In genomic region chr2:112762276-112762675, GRCh38 we compare ENCODE assay signal across 24 cellular contexts. TPM values are rescaled to one million over a fixed set of nuclear protein-coding genes. Genes with fewer than 3 reads are reported as not detected.
DNase-seq lines count a peak whose midpoint lies in the region; ATAC-seq, FAIRE-seq and TF ChIP-seq lines count a peak whose summit lies in the region.
"Had no signal": no experiment of that assay in that cellular context is flagged by ENCODE, and none has a peak within 500 bp of the region (broad histone marks: within the 10 kb centered on the region; RNA-seq: fewer than 3 reads in every experiment).

No MANE protein-coding gene starts in this region.

- H2AFZ ChIP-seq in GM12878 (ENCODE audit: control insufficient read depth, low read depth, low read length) = no peak overlapping the region

- TF ChIP-seq CTCF in natural killer cell (IDR thresholded peaks at IDR 0.05) (no peak), GM12878 (IDR thresholded peaks at IDR 0.05 in 2 of 3, conservative IDR thresholded peaks at IDR 0.05 in 1 of 3; ENCODE audit: control insufficient read depth in 2 of 3, extremely low read depth in 1 of 3, insufficient read depth in 1 of 3, low read depth in 3 of 3, low read length in 3 of 3) (no peak), osteocyte (IDR thresholded peaks at IDR 0.05) (no peak)

- RAD21 ChIA-PET in GM12878 (lab: Charles Lee; ENCODE audit: unreplicated experiment) = interaction anchor here (0.7 to 4.5 kb wide), 10 partner anchors 10 to 180 kb away, joined by 3 to 24 read pairs (median 4); no protein-coding TSS in a partner anchor

- intact Hi-C loops in natural killer cell (cut with micrococcal nuclease) = no loop called here
- intact Hi-C loops in GM12878 (cut with micrococcal nuclease; ENCODE audit: unreplicated experiment) = no loop called here

- peaks cover 22% of the 10 kb centered on the region for H3K79me2 ChIP-seq in GM12878 (ENCODE audit: control insufficient read depth, insufficient read depth, low read length)

- no peak overlapping the region for H3K27ac Mint-ChIP-seq in natural killer cell treated with Interleukin-12 subunit alpha and Interleukin-12 subunit beta and Interleukin-15 and Interleukin-18, amount 100 ng/mL, for 72 hours
- H3K27ac Mint-ChIP-seq in natural killer cell (no peak overlapping the region), osteocyte (ENCODE audit: unreplicated experiment) (peak overlapping the region; percentile 16)
- H3K27ac Mint-ChIP-seq: effector memory CD8-positive, alpha-beta T cell; memory B cell; naive B cell had no signal

- H3K4me2 ChIP-seq in GM12878 (ENCODE audit: control insufficient read depth, insufficient read depth) = peak overlapping the region; percentile 15

- no peak overlapping the region for H3K27ac ChIP-seq in GM12878 (ENCODE audit: control insufficient read depth, insufficient read depth)
- H3K27ac ChIP-seq: psoas muscle, spleen, thoracic aorta, VCaP had no signal

- H3K9me3 ChIP-seq in MG63 (peaks cover under 1% of the 10 kb centered on the region; the same call in 1 of the 2 replicates), GM12878 (replicated peaks; ENCODE audit: control insufficient read depth, insufficient read depth, low read length) (no peaks in the 10 kb centered on the region)
- H3K9me3 ChIP-seq: psoas muscle, spleen, thoracic aorta had no signal

- CTCF ChIA-PET in GM12878 (lab: Yijun Ruan, JAX) = interaction anchor here (1.1 to 5.4 kb wide), 5 partner anchors 12 to 180 kb away, joined by 3 to 63 read pairs (median 32); no protein-coding TSS in a partner anchor

- POLR2A ChIA-PET in GM12878 (lab: Charles Lee) = interaction anchor here (0.6 to 1.8 kb wide), 4 partner anchors 17 to 230 kb away, joined by 3 to 4 read pairs (median 4); no protein-coding TSS in a partner anchor

- TF ChIP-seq POLR2A in GM12878 (IDR thresholded peaks at IDR 0.05; ENCODE audit: low read depth, low read length) = no peak

- ATAC-seq in natural killer cell treated with Interleukin-12 subunit alpha and Interleukin-12 subunit beta and Interleukin-15 and Interleukin-18, amount 100 ng/mL, for 72 hours = no peak
- no peak for ATAC-seq in natural killer cell
- no peak for ATAC-seq in GM12878
- ATAC-seq: effector memory CD8-positive, alpha-beta T cell; psoas muscle had no signal

- H3K9ac ChIP-seq in GM12878 (ENCODE audit: control insufficient read depth, insufficient read depth, low read length) = no peak overlapping the region

- H4K20me1 ChIP-seq in GM12878 (ENCODE audit: control insufficient read depth, insufficient read depth) = no peaks in the 10 kb centered on the region

- TF ChIP-seq EP300 in GM12878 (IDR thresholded peaks at IDR 0.05; ENCODE audit: borderline replicate concordance in 1 of 2, control insufficient read depth in 1 of 2, low read depth in 2 of 2, low read length in 2 of 2) = no peak

- H3K27me3 ChIP-seq in MG63 (no peaks in the 10 kb centered on the region), GM12878 (replicated peaks in 1 of 2; ENCODE audit: control insufficient read depth in 2 of 2, insufficient read depth in 2 of 2, low read length in 1 of 2) (no peaks in the 10 kb centered on the region)
- H3K27me3 ChIP-seq: spleen had no signal

- H3K36me3 Mint-ChIP-seq in natural killer cell treated with Interleukin-12 subunit alpha and Interleukin-12 subunit beta and Interleukin-15 and Interleukin-18, amount 100 ng/mL, for 72 hours = peaks cover 10% of the 10 kb centered on the region
- H3K36me3 Mint-ChIP-seq in natural killer cell (no peaks in the 10 kb centered on the region), osteocyte (ENCODE audit: unreplicated experiment) (no peaks in the 10 kb centered on the region)
- H3K36me3 Mint-ChIP-seq: memory B cell, naive B cell had no signal

- H3K9me3 Mint-ChIP-seq in natural killer cell treated with Interleukin-12 subunit alpha and Interleukin-12 subunit beta and Interleukin-15 and Interleukin-18, amount 100 ng/mL, for 72 hours = no peaks in the 10 kb centered on the region
- no peaks in the 10 kb centered on the region for H3K9me3 Mint-ChIP-seq in natural killer cell
- no peaks in the 10 kb centered on the region for H3K9me3 Mint-ChIP-seq in osteocyte (ENCODE audit: unreplicated experiment)
- H3K9me3 Mint-ChIP-seq: effector memory CD8-positive, alpha-beta T cell; memory B cell; naive B cell had no signal

- no peaks in the 10 kb centered on the region for H3K27me3 Mint-ChIP-seq in natural killer cell treated with Interleukin-12 subunit alpha and Interleukin-12 subunit beta and Interleukin-15 and Interleukin-18, amount 100 ng/mL, for 72 hours
- H3K27me3 Mint-ChIP-seq in natural killer cell (ENCODE audit: low read depth in 2 of 2) (no peaks in the 10 kb centered on the region), osteocyte (ENCODE audit: unreplicated experiment) (no peaks in the 10 kb centered on the region)
- H3K27me3 Mint-ChIP-seq: effector memory CD8-positive, alpha-beta T cell; memory B cell; naive B cell had no signal

- H3K36me3 ChIP-seq in MG63 (peaks cover 53% of the 10 kb centered on the region), GM12878 (ENCODE audit: control insufficient read depth in 2 of 2, insufficient read depth in 2 of 2, low read length in 1 of 2) (no peaks in the 10 kb centered on the region)
- H3K36me3 ChIP-seq: spleen, thoracic aorta had no signal

- no peak for DNase-seq in natural killer cell treated with Interleukin-12 subunit alpha and Interleukin-12 subunit beta and Interleukin-15 and Interleukin-18, amount 100 ng/mL, for 72 hours (ENCODE audit: low spot score)
- DNase-seq in natural killer cell = no peak
- DNase-seq in MG63 = no peak
- no peak for DNase-seq in GM12878 (ENCODE audit: low read depth, low spot score)
- DNase-seq in osteocyte (ENCODE audit: extremely low spot score, unreplicated experiment) = no peak
- DNase-seq in DMS53 (lab: John Stamatoyannopoulos, UW) = no peak
- DNase-seq in pons (ENCODE audit: low spot score) = no peak
- no peak for DNase-seq in DMS 273 (lab: John Stamatoyannopoulos, UW; ENCODE audit: unreplicated experiment)
- DNase-seq: activated CD8-positive, alpha-beta memory T cell treated with anti-CD3 and anti-CD28 coated beads for 24 hours; anterior cingulate cortex; DMS153; effector memory CD8-positive, alpha-beta T cell; naive B cell; NCI-H1694; NCI-H226; psoas muscle; RPMI8226; spleen had no signal

- no TSS peak for BruUV-seq in GM12878 (replicated peaks; lab: Mats Ljungman, UMichigan)

- no peak for TF ChIP-seq RAD21 in GM12878 (IDR thresholded peaks at IDR 0.05; ENCODE audit: insufficient read depth, low read depth, low read length)

- H3K4me3 ChIP-seq in MG63 (peak overlapping the region; percentile 81; the same call in 1 of the 2 replicates), GM12878 (no peak overlapping the region)
- H3K4me3 ChIP-seq: psoas muscle, spleen, thoracic aorta had no signal

- H3K4me3 Mint-ChIP-seq in natural killer cell treated with Interleukin-12 subunit alpha and Interleukin-12 subunit beta and Interleukin-15 and Interleukin-18, amount 100 ng/mL, for 72 hours = peak overlapping the region; percentile 8
- H3K4me3 Mint-ChIP-seq in natural killer cell = no peak overlapping the region
- H3K4me3 Mint-ChIP-seq in osteocyte (ENCODE audit: unreplicated experiment) = no peak overlapping the region
- H3K4me3 Mint-ChIP-seq: effector memory CD8-positive, alpha-beta T cell; memory B cell had no signal

- H3K4me1 ChIP-seq in GM12878 (ENCODE audit: control insufficient read depth, insufficient read depth, low read length) = peaks cover 3% of the 10 kb centered on the region

- SMC1A ChIA-PET in GM12878 (lab: Charles Lee; ENCODE audit: uncharacterized antibody, unreplicated experiment) = interaction anchor here (0.6 to 4.7 kb wide), 15 partner anchors 9 to 354 kb away, joined by 3 to 30 read pairs (median 5); no protein-coding TSS in a partner anchor

- WGBS in GM12878 (ENCODE audit: insufficient coverage, insufficient replicate concordance, low lambda C conversion rate, missing lambda C conversion rate) = 96% methylated on average over 4 of the region's 4 CpGs

- FAIRE-seq in GM12878 (lab: Jason Lieb, UNC) = no peak
- FAIRE-seq: HTR-8/SVneo had no signal

- peaks cover 29 to 34% of the 10 kb centered on the region in 2 donors for H3K4me1 Mint-ChIP-seq in natural killer cell treated with Interleukin-12 subunit alpha and Interleukin-12 subunit beta and Interleukin-15 and Interleukin-18, amount 100 ng/mL, for 72 hours (ENCODE audit: low read depth in 2 of 2)
- H3K4me1 Mint-ChIP-seq in natural killer cell (peaks cover 13 to 17% of the 10 kb centered on the region in 2 donors), osteocyte (ENCODE audit: unreplicated experiment) (peaks cover 50% of the 10 kb centered on the region)

- in situ Hi-C loops in GM12878 (cut with MboI) = no loop called here

RNA-seq across cellular contexts. Expression of gene CKAP2L, which starts 2.1 kb away (rescaled TPM):
- 10 to 100 TPM; 26.8 to 45.7 TPM for total RNA-seq in natural killer cell treated with Interleukin-12 subunit alpha and Interleukin-12 subunit beta and Interleukin-15 and Interleukin-18, amount 100 ng/mL, for 72 hours
- total RNA-seq in natural killer cell (1 to 10 TPM; 1.2 to 3.4 (median 1.2) TPM), GM12878 (2014; rRNA removed) (18.1 and 21.1 TPM in 2 replicates), GM12878 (2014; rRNA removed; fragmentation: Illumina TruSeq; extraction: Trizol) (18.2 and 19.0 TPM in 2 replicates), GM12878 (2021) (20.7 and 23.7 TPM in 2 replicates), osteocyte (6.3 and 6.5 TPM in 2 replicates)
- 19.4 and 19.9 TPM in 2 replicates for total RNA-seq in MG63 (2014; rRNA removed; shearing (Covaris generic); ENCODE audit: low replicate concordance)
- 21.8 and 25.7 TPM in 2 replicates for total RNA-seq in GM12878 (2013; cell fraction: nucleolus; rRNA removed)
- 6.5 TPM for polyA plus RNA-seq in GM12878 (2011; ENCODE audit: low read depth)
- polyA plus RNA-seq in GM12878 (2011; rRNA removed) (14.9 and 20.8 TPM in 2 replicates), GM12878 (2014; fragmentation: Illumina TruSeq; extraction: Trizol) (30.6 and 38.3 TPM in 2 replicates), GM12878 (2014; fragmentation: Nextera tagmentation; extraction: Ambion mirVana) (10 to 100 TPM; 10.5 to 19.7 TPM), GM12878 (2014; rRNA removed) (13.7 and 14.5 TPM in 2 replicates), GM12878 (2016; fragmentation: Nextera tagmentation; extraction: Ambion mirVana) (10 to 100 TPM; 27.4 to 37.4 TPM)
- polyA plus RNA-seq in GM12878 (2011; cell fraction: cytosol; rRNA removed) = 5.2 and 5.7 TPM in 2 replicates
- polyA plus RNA-seq in GM12878 (2011; cell fraction: nucleus; rRNA removed) = 5.7 and 6.7 TPM in 2 replicates
- 7.9 and 8.2 TPM in 2 replicates for polyA plus RNA-seq in GM12878 (2012)
- polyA minus RNA-seq in GM12878 (2011; rRNA and poly(A)+ RNA removed) = 10.6 and 14.6 TPM in 2 replicates
- polyA minus RNA-seq in GM12878 (2011; cell fraction: cytosol; rRNA and poly(A)+ RNA removed) = 4.5 and 7.5 TPM in 2 replicates
- 14.0 and 18.1 TPM in 2 replicates for polyA minus RNA-seq in GM12878 (2011; cell fraction: nucleus; rRNA and poly(A)+ RNA removed)

RNA-seq across cellular contexts. Expression of gene IL1A, which starts 22.0 kb away (rescaled TPM):
- 10 to 100 TPM in 1 of 2 donors, under 1 TPM in 1; 0.25 to 12.3 TPM for total RNA-seq in natural killer cell treated with Interleukin-12 subunit alpha and Interleukin-12 subunit beta and Interleukin-15 and Interleukin-18, amount 100 ng/mL, for 72 hours
- total RNA-seq in natural killer cell (1 to 10 TPM in 1 of 3 donors, under 1 TPM in 1, not detected in 1; 0.45 to 1.6 TPM), GM12878 (2014; rRNA removed) (7.7 and 10.6 TPM in 2 replicates), GM12878 (2014; rRNA removed; fragmentation: Illumina TruSeq; extraction: Trizol) (8.2 and 9.5 TPM in 2 replicates), GM12878 (2021) (6.1 and 6.6 TPM in 2 replicates), osteocyte (not detected in 2 replicates)
- total RNA-seq in MG63 (2014; rRNA removed; shearing (Covaris generic); ENCODE audit: low replicate concordance) = 2.1 TPM in 1 of 2 replicates, not detected in the other
- total RNA-seq in GM12878 (2013; cell fraction: nucleolus; rRNA removed) = not detected in 2 replicates
- 4.5 TPM for polyA plus RNA-seq in GM12878 (2011; ENCODE audit: low read depth)
- polyA plus RNA-seq in GM12878 (2011; rRNA removed) (0.10 TPM in 1 of 2 replicates, not detected in the other), GM12878 (2014; fragmentation: Illumina TruSeq; extraction: Trizol) (8.3 and 14.3 TPM in 2 replicates), GM12878 (2014; fragmentation: Nextera tagmentation; extraction: Ambion mirVana) (1 to 10 TPM; 5.7 to 8.7 TPM), GM12878 (2014; rRNA removed) (5.6 and 7.2 TPM in 2 replicates), GM12878 (2016; fragmentation: Nextera tagmentation; extraction: Ambion mirVana) (1 to 10 TPM; 3.2 to 3.8 TPM)
- not detected in 2 replicates for polyA plus RNA-seq in GM12878 (2011; cell fraction: cytosol; rRNA removed)
- not detected in 2 replicates for polyA plus RNA-seq in GM12878 (2011; cell fraction: nucleus; rRNA removed)
- 4.3 and 5.9 TPM in 2 replicates for polyA plus RNA-seq in GM12878 (2012)
- polyA minus RNA-seq in GM12878 (2011; rRNA and poly(A)+ RNA removed) = not detected in 2 replicates
- polyA minus RNA-seq in GM12878 (2011; cell fraction: cytosol; rRNA and poly(A)+ RNA removed) = not detected in 2 replicates
- not detected in 2 replicates for polyA minus RNA-seq in GM12878 (2011; cell fraction: nucleus; rRNA and poly(A)+ RNA removed)
- total RNA-seq: chondrocyte had no signal

RNA-seq across cellular contexts. Expression of gene NT5DC4, which starts 41.5 kb away (rescaled TPM):
- total RNA-seq in natural killer cell treated with Interleukin-12 subunit alpha and Interleukin-12 subunit beta and Interleukin-15 and Interleukin-18, amount 100 ng/mL, for 72 hours = not detected
- total RNA-seq in natural killer cell = 1 to 10 TPM in 1 of 3 donors, under 1 TPM in 1, not detected in 1; 0.45 to 2.0 TPM
- total RNA-seq in MG63 (2014; rRNA removed; shearing (Covaris generic); ENCODE audit: low replicate concordance) = not detected in 2 replicates
- 2.0 and 2.3 TPM in 2 replicates for total RNA-seq in GM12878 (2013; cell fraction: nucleolus; rRNA removed)
- total RNA-seq in GM12878 (2014; rRNA removed) = 0.34 and 0.38 TPM in 2 replicates
- 0.18 TPM in 1 of 2 replicates, not detected in the other for total RNA-seq in GM12878 (2014; rRNA removed; fragmentation: Illumina TruSeq; extraction: Trizol)
- 0.85 TPM in 1 of 2 replicates, not detected in the other for total RNA-seq in GM12878 (2021)
- 0.21 TPM for polyA plus RNA-seq in GM12878 (2011; ENCODE audit: low read depth)
- 1.6 and 2.7 TPM in 2 replicates for polyA plus RNA-seq in GM12878 (2011; rRNA removed)
- polyA plus RNA-seq in GM12878 (2011; cell fraction: cytosol; rRNA removed) = 0.13 and 0.17 TPM in 2 replicates
- polyA plus RNA-seq in GM12878 (2011; cell fraction: nucleus; rRNA removed) = 1.3 and 1.4 TPM in 2 replicates
- 6.4 and 12.9 TPM in 2 replicates for polyA plus RNA-seq in GM12878 (2012)
- polyA plus RNA-seq in GM12878 (2014; fragmentation: Illumina TruSeq; extraction: Trizol) = 0.04 and 0.10 TPM in 2 replicates
- 1 to 10 TPM in 1 of 2 experiments, under 1 TPM in 1; 0.31 to 2.6 TPM for polyA plus RNA-seq in GM12878 (2014; fragmentation: Nextera tagmentation; extraction: Ambion mirVana)
- polyA plus RNA-seq in GM12878 (2014; rRNA removed) = 0.15 and 0.51 TPM in 2 replicates
- under 1 TPM; 0.11 to 0.13 TPM for polyA plus RNA-seq in GM12878 (2016; fragmentation: Nextera tagmentation; extraction: Ambion mirVana)
- polyA minus RNA-seq in GM12878 (2011; rRNA and poly(A)+ RNA removed) = 0.29 and 1.1 TPM in 2 replicates
- 5.4 TPM in 1 of 2 replicates, not detected in the other for polyA minus RNA-seq in GM12878 (2011; cell fraction: cytosol; rRNA and poly(A)+ RNA removed)
- 0.73 TPM in 1 of 2 replicates, not detected in the other for polyA minus RNA-seq in GM12878 (2011; cell fraction: nucleus; rRNA and poly(A)+ RNA removed)
- not detected in 2 replicates for total RNA-seq in osteocyte
- total RNA-seq: chondrocyte, kidney epithelial cell, psoas muscle, thoracic aorta had no signal
- polyA plus RNA-seq: psoas muscle had no signal
